In genomic region chr4:110533940-110534339, GRCh38 we compare ENCODE assay signal across 11 cellular contexts. TPM values are rescaled to one million over a fixed set of nuclear protein-coding genes. Genes with fewer than 3 reads are reported as not detected.
DNase-seq lines count a peak whose midpoint lies in the region; ATAC-seq and TF ChIP-seq lines count a peak whose summit lies in the region.
"Had no signal": no experiment of that assay in that cellular context is flagged by ENCODE, and none has a peak within 500 bp of the region (broad histone marks: within the 10 kb centered on the region; RNA-seq: fewer than 3 reads in every experiment).

No MANE protein-coding gene starts in this region.

- H3K36me3 Mint-ChIP-seq in HFFc6 (ENCODE audit: low read depth): peaks cover 28% of the 10 kb centered on the region

- H3K4me1 Mint-ChIP-seq in HFFc6 (ENCODE audit: low read depth): peaks cover 29% of the 10 kb centered on the region

- peak; percentile 91 for DNase-seq in AG09309 (ENCODE audit: low read depth)
- peak; percentile 96 for DNase-seq in HFFc6
- peak; percentile 33 to 90 for DNase-seq in SW 1271 (lab: John Stamatoyannopoulos, UW)
- peak; percentile 99 for DNase-seq in iris pigment epithelial cell (ENCODE audit: low read depth)
- DNase-seq in C1 segment of cervical spinal cord (lab: John Stamatoyannopoulos, UW): no peak
- no peak for DNase-seq in activated CD8-positive, alpha-beta memory T cell treated with anti-CD3 and anti-CD28 coated beads for 24 hours
- DNase-seq: uterus had no signal

- H3K4me3 Mint-ChIP-seq in HFFc6: peak overlapping the region; percentile 37; the same call in 1 of the 2 replicates

- ATAC-seq in HG03342 (IDR thresholded peaks at IDR 0.05; ENCODE audit: unreplicated experiment): no peak
- no peak for ATAC-seq in activated CD4-positive, CD25-positive, alpha-beta regulatory T cell treated with anti-CD3 and anti-CD28 coated beads, Interleukin-2, amount 50 U/mL, for 24 hours

- no peak overlapping the region for H3K4me3 ChIP-seq in AG09309 (ENCODE audit: control insufficient read depth, low read depth, low read length)
- H3K4me3 ChIP-seq: cardiac muscle cell, prostate gland, uterus had no signal

- H3K27ac Mint-ChIP-seq in HFFc6: peak overlapping the region; percentile 84

- peaks cover 4% of the 10 kb centered on the region for H3K27me3 Mint-ChIP-seq in HFFc6 (ENCODE audit: insufficient read depth)

- no peak for TF ChIP-seq CTCF in AG09309 (IDR thresholded peaks at IDR 0.05; ENCODE audit: control insufficient read depth, insufficient read depth, low read depth, low read length, missing control alignments)
- no peak for TF ChIP-seq CTCF in HFFc6 (IDR thresholded peaks at IDR 0.05)

- H3K9me3 Mint-ChIP-seq in HFFc6: peaks cover 27% of the 10 kb centered on the region

RNA-seq across cellular contexts. Expression of gene ENPEP, which starts 58.0 kb away (rescaled TPM):
- total RNA-seq in HFFc6 (2021; fragmentation: NEBNext Ultra II Directional; extraction: Animal tissue kit (Norgen Biotek cat#: 25700)): under 1 TPM in 3 of 6 experiments, not detected in 3; 0.03 to 0.07 (median 0.03) TPM

Comparison
In these comparisons a context has a peak if more than half of its experiments do, and no peak if none do; other contexts are left out.
1. DNase-seq: peak in AG09309 (single experiment), HFFc6 (single experiment), SW 1271 (2 of 2) and iris pigment epithelial cell (single experiment); none in C1 segment of cervical spinal cord (0 of 14) and activated CD8-positive, alpha-beta memory T cell treated with anti-CD3 and anti-CD28 coated beads for 24 hours (single experiment).